ENCODE assay signal across 8 cellular contexts in the genomic region with DNA sequence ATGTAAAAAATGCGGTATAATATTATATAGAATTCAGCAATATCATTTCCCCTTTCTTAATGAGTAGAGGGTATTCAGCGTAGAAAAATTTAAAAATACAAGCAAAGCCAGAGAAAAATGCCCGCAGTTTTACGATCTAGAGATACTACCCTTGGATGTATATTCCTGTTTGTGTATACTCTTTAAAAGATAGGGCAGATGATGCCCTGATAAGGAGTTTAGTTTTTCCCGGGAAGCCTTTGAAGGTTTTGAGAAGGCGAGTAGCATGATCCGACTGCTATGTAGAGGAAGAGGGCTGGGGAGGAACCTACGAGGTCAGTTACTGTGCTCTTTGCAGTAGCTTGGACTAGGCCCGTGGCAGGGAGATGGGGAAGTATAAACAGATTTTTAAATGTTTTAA. TPM values are rescaled to one million over a fixed set of nuclear protein-coding genes. Genes with fewer than 3 reads are reported as not detected.
DNase-seq lines count a peak whose midpoint lies in the region; ATAC-seq and TF ChIP-seq lines count a peak whose summit lies in the region.

No MANE protein-coding gene starts in this region.

- H3K36me3 ChIP-seq in Karpas-422 (ENCODE audit: insufficient read depth, low read length) (peaks cover 12% of the 10 kb centered on the region; the same call in 1 of the 2 replicates), gastroesophageal sphincter (no peaks in the 10 kb centered on the region), trophoblast cell (ENCODE audit: control insufficient read depth in 1 of 2, insufficient read depth in 2 of 2, low read length in 2 of 2) (peaks cover 0 to 3% of the 10 kb centered on the region in 2 experiments)

- H3K79me2 ChIP-seq in Karpas-422 (ENCODE audit: low read length) (peaks cover 64% of the 10 kb centered on the region), trophoblast cell (ENCODE audit: control insufficient read depth, insufficient read depth, low read length, poor library complexity) (peaks cover 15% of the 10 kb centered on the region)

- WGBS in gastroesophageal sphincter (ENCODE audit: low coverage in 1 of 2), 2 donors: 3 to 9% methylated on average over 9 of the region's 9 CpGs
- WGBS in trophoblast cell (ENCODE audit: extremely low coverage, insufficient coverage, insufficient read length): no CpG with 5 or more reads among the region's 9 CpGs

- H3K4me2 ChIP-seq in Karpas-422 (ENCODE audit: low read depth, low read length, poor library complexity, severe bottlenecking) (peak overlapping the region; percentile 86), trophoblast cell (ENCODE audit: low read length) (peak overlapping the region; percentile 97)

- H3K9ac ChIP-seq in Karpas-422 (ENCODE audit: low read length) (peak overlapping the region; percentile 95), trophoblast cell (ENCODE audit: low read length) (no peak overlapping the region)

- peak overlapping the region; percentile 21 for H3K4ac ChIP-seq in trophoblast cell (ENCODE audit: low read depth, low read length)

- peak overlapping the region; percentile 92 for H3K4me3 ChIP-seq in Karpas-422 (ENCODE audit: low read length)
- peak overlapping the region; percentile 97 for H3K4me3 ChIP-seq in WI38 (ENCODE audit: low read depth, low read length)
- H3K4me3 ChIP-seq in gastroesophageal sphincter: peak overlapping the region; percentile 70 to 97
- H3K4me3 ChIP-seq in trophoblast cell (ENCODE audit: low read depth, low read length): no peak overlapping the region

- TF ChIP-seq EP300 in gastroesophageal sphincter (IDR thresholded peaks at IDR 0.05): no peak

- no peak overlapping the region for H2AK5ac ChIP-seq in trophoblast cell (ENCODE audit: low read length)

- no peaks in the 10 kb centered on the region for H3K9me2 ChIP-seq in Karpas-422 (replicated peaks; ENCODE audit: insufficient read depth, low read length)

- no peak for TF ChIP-seq POLR2A in gastroesophageal sphincter (IDR thresholded peaks at IDR 0.05)

- H4K20me1 ChIP-seq in Karpas-422 (ENCODE audit: insufficient read depth, low read depth, low read length): peaks cover 39% of the 10 kb centered on the region

- H3K4me1 ChIP-seq in Karpas-422 (ENCODE audit: low read length) (peaks cover 30% of the 10 kb centered on the region), gastroesophageal sphincter (peaks cover 0 to 49% (median 3%) of the 10 kb centered on the region in 3 donors), trophoblast cell (ENCODE audit: control insufficient read depth in 1 of 2, insufficient read depth in 2 of 2, low read length in 2 of 2) (peaks cover 6 to 19% of the 10 kb centered on the region in 2 experiments)

- no peaks in the 10 kb centered on the region for H3K9me3 ChIP-seq in Karpas-422 (ENCODE audit: low read length)
- H3K9me3 ChIP-seq in gastroesophageal sphincter: no peaks in the 10 kb centered on the region
- no peaks in the 10 kb centered on the region for H3K9me3 ChIP-seq in trophoblast cell (ENCODE audit: insufficient read depth, low read depth, low read length)

- H3K27me3 ChIP-seq in Karpas-422 (ENCODE audit: low read length): no peaks in the 10 kb centered on the region
- no peaks in the 10 kb centered on the region for H3K27me3 ChIP-seq in gastroesophageal sphincter
- H3K27me3 ChIP-seq in trophoblast cell (ENCODE audit: insufficient read depth, low read length): no peaks in the 10 kb centered on the region

- ATAC-seq in gastroesophageal sphincter (no peak), GM18867 (IDR thresholded peaks at IDR 0.05; ENCODE audit: unreplicated experiment) (no peak), HG03460 (IDR thresholded peaks at IDR 0.05; ENCODE audit: unreplicated experiment) (no peak), GM19035 (IDR thresholded peaks at IDR 0.05; ENCODE audit: unreplicated experiment) (no peak)

- peak overlapping the region; percentile 75 for H3K27ac ChIP-seq in Karpas-422 (ENCODE audit: low read length)
- H3K27ac ChIP-seq in gastroesophageal sphincter: peak overlapping the region; percentile 88 to 99 (median 92)
- H3K27ac ChIP-seq in trophoblast cell (ENCODE audit: low read depth, low read length): no peak overlapping the region

- no peak overlapping the region for H3K23ac ChIP-seq in trophoblast cell (ENCODE audit: low read length)

- no peak for TF ChIP-seq CTCF in WI38 (IDR thresholded peaks at IDR 0.05; ENCODE audit: low read depth, low read length)
- no peak for TF ChIP-seq CTCF in gastroesophageal sphincter (IDR thresholded peaks at IDR 0.05)

- no peak overlapping the region for H4K12ac ChIP-seq in trophoblast cell (ENCODE audit: low read depth, low read length)

- no peak overlapping the region for H4K8ac ChIP-seq in trophoblast cell (ENCODE audit: low read depth, low read length)

- DNase-seq in EH (ENCODE audit: low read depth) (peak; percentile 52), Karpas-422 (peak; percentile 85), trophoblast cell (peak in 1 of 2 donors; percentile 61)

- H4K91ac ChIP-seq in trophoblast cell (ENCODE audit: low read depth, low read length): no peak overlapping the region

- peaks cover 10% of the 10 kb centered on the region for H3K79me1 ChIP-seq in trophoblast cell (ENCODE audit: low read length)

- no peak overlapping the region for H3K14ac ChIP-seq in trophoblast cell (ENCODE audit: low read length)

- H2BK12ac ChIP-seq in trophoblast cell (ENCODE audit: low read length): no peak overlapping the region

- H2BK5ac ChIP-seq in trophoblast cell (ENCODE audit: low read depth, low read length, poor library complexity): no peak overlapping the region

- no peak overlapping the region for H3K18ac ChIP-seq in trophoblast cell (ENCODE audit: low read length)

- H2BK120ac ChIP-seq in trophoblast cell (ENCODE audit: insufficient read depth, low read length, poor library complexity): no peak overlapping the region

- no peak overlapping the region for H2AFZ ChIP-seq in Karpas-422 (ENCODE audit: low read length)
- H2AFZ ChIP-seq in trophoblast cell (ENCODE audit: insufficient read depth, low read length, poor library complexity): no peak overlapping the region

RNA-seq across cellular contexts. Expression of a gene that starts 1.2 kb away (rescaled TPM):
- 72.9 and 92.8 TPM in 2 replicates for total RNA-seq in Karpas-422 (2014; rRNA removed; shearing (Covaris generic); ENCODE audit: low replicate concordance)
- total RNA-seq in gastroesophageal sphincter: 10 to 100 TPM; 19.3 to 33.1 (median 27.6) TPM
- 16.8 and 18.4 TPM in 2 replicates for polyA plus RNA-seq in trophoblast cell (2013)
